ENCODE assay signal across 10 cellular contexts in the genomic region with DNA sequence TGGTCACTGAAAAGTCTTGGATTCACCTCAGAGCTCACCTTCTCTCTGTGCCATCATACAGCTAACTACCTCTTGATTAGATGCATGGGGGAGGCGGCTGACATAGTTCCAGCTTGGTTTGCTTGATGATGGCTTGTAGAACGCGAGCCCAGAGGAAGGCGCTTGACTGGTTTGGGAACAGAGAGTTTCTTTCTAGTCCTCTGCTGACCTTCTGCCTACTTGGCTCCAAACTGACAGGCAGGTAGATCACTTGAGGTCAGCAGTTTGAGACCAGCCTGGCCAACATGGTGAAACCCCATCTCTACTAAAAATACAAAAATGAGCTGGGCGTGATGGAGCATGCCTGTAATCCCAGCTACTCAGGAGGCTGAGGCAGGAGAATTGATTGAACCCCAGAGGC. TPM values are rescaled to one million over a fixed set of nuclear protein-coding genes. Genes with fewer than 3 reads are reported as not detected.
"Had no signal": no experiment of that assay in that cellular context is flagged by ENCODE, and none has a peak within 500 bp of the region (broad histone marks: within the 10 kb centered on the region; RNA-seq: fewer than 3 reads in every experiment).

No MANE protein-coding gene starts in this region.

RNA-seq across cellular contexts. Expression of a gene that starts 36.9 kb away (rescaled TPM):
- total RNA-seq: left cardiac atrium; left ventricle myocardium inferior; left ventricle myocardium superior; mesenteric fat pad; mononuclear cell; myocyte; naive thymus-derived CD4-positive, alpha-beta T cell had no signal
- polyA plus RNA-seq: immature natural killer cell; keratinocyte; mammary epithelial cell; naive thymus-derived CD4-positive, alpha-beta T cell had no signal
